ENCODE assay signal across 22 cellular contexts in genomic region chr9:79671558-79671957, GRCh38.
DNase-seq lines count a peak whose midpoint lies in the region; ATAC-seq and TF ChIP-seq lines count a peak whose summit lies in the region.
"Had no signal": no experiment of that assay in that cellular context is flagged by ENCODE, and none has a peak within 500 bp of the region (broad histone marks: within the 10 kb centered on the region; RNA-seq: fewer than 3 reads in every experiment).

No MANE protein-coding gene starts in this region.

- TF ChIP-seq CTCF in GM23338 (conservative IDR thresholded peaks at IDR 0.05; ENCODE audit: low read depth in 2 of 2) (no peak), PC-3 (conservative IDR thresholded peaks at IDR 0.05; ENCODE audit: low read depth, low read length) (no peak), neutrophil (IDR thresholded peaks at IDR 0.05) (no peak)

- H3K4me3 ChIP-seq in GM23338: no peak overlapping the region
- H3K4me3 ChIP-seq in PC-3 (ENCODE audit: low read length): no peak overlapping the region; the same call in 1 of the 2 replicates
- H3K4me3 ChIP-seq in neutrophil (ENCODE audit: low read depth in 1 of 2, low read length in 1 of 2): no peak overlapping the region
- H3K4me3 ChIP-seq: BLaER1, psoas muscle, suprapubic skin had no signal

- H3K9ac ChIP-seq in PC-3 (ENCODE audit: low read length): peak overlapping the region; percentile 42; the same call in 1 of the 2 replicates
- H3K9ac ChIP-seq: BLaER1 had no signal

- no peak for DNase-seq in GM23338 (ENCODE audit: low spot score)
- DNase-seq in PC-3: peak; percentile 39
- peak; percentile 36 for DNase-seq in epithelial cell of prostate (ENCODE audit: low read depth, low spot score)
- DNase-seq in COLO668 (lab: John Stamatoyannopoulos, UW; ENCODE audit: unreplicated experiment): no peak
- DNase-seq in caudate nucleus (lab: John Stamatoyannopoulos, UW): no peak
- no peak for DNase-seq in NCI-H226
- no peak for DNase-seq in hepatic stellate cell (ENCODE audit: low spot score)
- DNase-seq: ACHN; activated CD4-positive, alpha-beta T cell treated with anti-CD3 and anti-CD28 coated beads, Interleukin-2, amount 50 U/mL, for 48 hours; activated CD4-positive, CD25-positive, alpha-beta regulatory T cell; activated CD8-positive, alpha-beta memory T cell treated with anti-CD3 and anti-CD28 coated beads, Interleukin-2, amount 50 U/mL, for 4 hours; activated naive CD4-positive, alpha-beta T cell treated with anti-CD3 and anti-CD28 coated beads, Interleukin-2, amount 50 U/mL, for 16 hours; aorta; hippocampal formation; NCI-H2081; psoas muscle; Right ventricle myocardium superior; stimulated activated CD4-positive, alpha-beta T cell treated with anti-CD3 and anti-CD28 coated beads, Interleukin-1b, Interleukin-23, amount 100 ng/mL, for 48 hours; T1000 had no signal

- H3K27me3 ChIP-seq in GM23338 (ENCODE audit: insufficient read depth) (no peaks in the 10 kb centered on the region), PC-3 (ENCODE audit: low read length) (no peaks in the 10 kb centered on the region), neutrophil (no peaks in the 10 kb centered on the region)
- H3K27me3 ChIP-seq: BLaER1, suprapubic skin had no signal

- H3K27ac ChIP-seq in GM23338 (ENCODE audit: low read depth) (peak overlapping the region; percentile 72; the same call in 1 of the 2 replicates), PC-3 (ENCODE audit: low read length) (peak overlapping the region; percentile 97), epithelial cell of prostate (peak overlapping the region; percentile 83), neutrophil (peak overlapping the region; percentile 39), caudate nucleus (ENCODE audit: low read depth, low read length) (no peak overlapping the region)
- H3K27ac ChIP-seq: BLaER1, psoas muscle, suprapubic skin had no signal

- H3K36me3 ChIP-seq in GM23338 (ENCODE audit: insufficient read depth) (no peaks in the 10 kb centered on the region), PC-3 (ENCODE audit: low read depth, low read length) (no peaks in the 10 kb centered on the region), neutrophil (peaks cover 29% of the 10 kb centered on the region)
- H3K36me3 ChIP-seq: suprapubic skin had no signal

- POLR2A ChIA-PET in PC-3 (lab: Charles Lee; ENCODE audit: unreplicated experiment): interaction anchor here (0.6 kb wide), 1 partner anchor 1433 kb away, joined by 6 read pairs; no protein-coding TSS in a partner anchor

- intact Hi-C loops in PC-3 (cut with micrococcal nuclease): loop anchor here (2.0 kb wide), 1 partner anchor 47 kb away; no protein-coding TSS in a partner anchor

- H3K9me2 ChIP-seq in GM23338 (ENCODE audit: insufficient read depth): no peaks in the 10 kb centered on the region
- H3K9me2 ChIP-seq in PC-3 (replicated peaks; ENCODE audit: low read length): no peaks in the 10 kb centered on the region

- H3K9me3 Mint-ChIP-seq in GM23338: no peaks in the 10 kb centered on the region

- no peaks in the 10 kb centered on the region for H4K20me1 ChIP-seq in GM23338 (replicated peaks; ENCODE audit: insufficient read depth)
- H4K20me1 ChIP-seq in PC-3 (ENCODE audit: low read length): no peaks in the 10 kb centered on the region

- BruUV-seq in PC-3 (replicated peaks; lab: Mats Ljungman, UMichigan): no TSS peak

- CTCF ChIA-PET in PC-3 (lab: Charles Lee): no interaction called here

- H3K79me2 ChIP-seq in GM23338 (replicated peaks; ENCODE audit: insufficient read depth) (peaks cover 30% of the 10 kb centered on the region), PC-3 (ENCODE audit: low read length) (no peaks in the 10 kb centered on the region)

- ATAC-seq in GM23338 (peak; percentile 65), PC-3 (peak; percentile 16; the same call in 1 of the 2 replicates)
- ATAC-seq: psoas muscle had no signal

- H3K4me1 Mint-ChIP-seq in GM23338: peaks cover 67% of the 10 kb centered on the region

- H3K9me3 ChIP-seq in PC-3 (ENCODE audit: low read length) (no peaks in the 10 kb centered on the region), neutrophil (no peaks in the 10 kb centered on the region)
- H3K9me3 ChIP-seq: BLaER1, psoas muscle, suprapubic skin had no signal

- peaks cover 4% of the 10 kb centered on the region for H3K27me3 Mint-ChIP-seq in GM23338 (ENCODE audit: insufficient read depth, low read depth, poor library complexity)

- no peak overlapping the region; the same call in 1 of the 2 replicates for H3K4me2 ChIP-seq in GM23338
- H3K4me2 ChIP-seq in PC-3 (ENCODE audit: low read length): peak overlapping the region; percentile 73
- H3K4me2 ChIP-seq: BLaER1 had no signal

- H3K4me1 ChIP-seq in GM23338 (ENCODE audit: insufficient read depth): peaks cover 42% of the 10 kb centered on the region
- peaks cover 49% of the 10 kb centered on the region for H3K4me1 ChIP-seq in PC-3 (ENCODE audit: insufficient read depth, low read length)
- H3K4me1 ChIP-seq in neutrophil (ENCODE audit: control insufficient read depth in 1 of 2, insufficient read depth in 1 of 2, low read depth in 1 of 2, low read length in 1 of 2): peaks cover 0 to 8% of the 10 kb centered on the region in 2 experiments
- H3K4me1 ChIP-seq: BLaER1, suprapubic skin had no signal

- H3F3A ChIP-seq in GM23338 (replicated peaks; ENCODE audit: low read depth): no peaks in the 10 kb centered on the region
- H3F3A ChIP-seq in PC-3 (ENCODE audit: low read length, unreplicated experiment): no peaks in the 10 kb centered on the region

- H3K27ac Mint-ChIP-seq in GM23338: no peak overlapping the region; the same call in 1 of the 2 replicates

- peaks cover 8% of the 10 kb centered on the region; the same call in 2 of the 3 replicates for H3K36me3 Mint-ChIP-seq in GM23338 (ENCODE audit: low read depth)

- H2AFZ ChIP-seq in GM23338 (no peak overlapping the region), PC-3 (ENCODE audit: low read length) (no peak overlapping the region)

- H3K4me3 Mint-ChIP-seq in GM23338: no peak overlapping the region

TF ChIP-seq in GM23338, 12 proteins besides CTCF, POLR2A, EP300 and RAD21 (continues in another document):
- no peak for TF ChIP-seq JUNB (IDR thresholded peaks at IDR 0.05; ENCODE audit: unreplicated experiment)
- no peak for TF ChIP-seq REST (IDR thresholded peaks at IDR 0.05; ENCODE audit: unreplicated experiment)
- TF ChIP-seq ZNF331 (CRISPR knock-in tag; IDR thresholded peaks at IDR 0.05; ENCODE audit: low read depth): no peak

Comparison
In these comparisons a context has a peak if more than half of its experiments do, and no peak if none do; other contexts are left out.
1. DNase-seq: peak in PC-3 (single experiment) and epithelial cell of prostate (single experiment); none in GM23338 (single experiment), COLO668 (single experiment), caudate nucleus (0 of 61), NCI-H226 (single experiment) and hepatic stellate cell (single experiment).